In the genomic region with DNA sequence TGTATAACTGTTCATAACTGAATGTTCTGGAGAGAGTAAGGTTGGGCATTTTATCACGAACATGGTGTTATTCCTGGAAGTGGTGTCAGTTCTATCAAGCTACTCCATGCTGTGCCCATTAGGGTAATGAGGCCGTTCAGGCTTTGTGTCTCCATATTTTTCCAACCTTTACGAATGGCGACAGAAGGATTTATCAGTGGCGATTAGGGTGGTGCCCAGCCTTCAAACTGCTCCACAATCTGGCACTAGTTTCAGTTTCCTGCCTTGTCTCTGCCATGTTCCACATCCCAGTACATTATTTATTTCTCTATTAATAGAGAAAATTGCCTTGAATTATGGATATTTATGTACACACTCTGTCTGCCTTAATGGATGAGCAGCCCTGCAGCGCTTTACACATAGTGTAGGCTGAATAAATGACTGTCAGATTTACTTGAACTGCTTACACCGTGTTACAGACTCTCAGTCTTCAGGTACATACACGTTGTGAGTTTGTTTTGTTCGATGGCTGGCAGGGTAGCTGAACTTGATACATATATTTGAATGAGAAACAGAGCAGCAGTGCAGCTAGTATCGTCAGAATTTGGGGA, we compare ENCODE assay signal across 17 cellular contexts. TPM values are rescaled to one million over a fixed set of nuclear protein-coding genes. Genes with fewer than 3 reads are reported as not detected.
"Had no signal": no experiment of that assay in that cellular context is flagged by ENCODE, and none has a peak within 500 bp of the region (broad histone marks: within the 10 kb centered on the region; RNA-seq: fewer than 3 reads in every experiment).

No MANE protein-coding gene starts in this region.

- H3K9me3 ChIP-seq: psoas muscle had no signal

- ATAC-seq: naive thymus-derived CD4-positive, alpha-beta T cell; psoas muscle; sciatic nerve; T-helper 17 cell had no signal

- H3K27ac ChIP-seq: brain microvascular endothelial cell, psoas muscle had no signal

- H3K4me1 ChIP-seq: psoas muscle had no signal

- H3K27me3 ChIP-seq: brain microvascular endothelial cell had no signal

- DNase-seq: activated CD4-positive, alpha-beta T cell treated with anti-CD3 and anti-CD28 coated beads, Interleukin-2, amount 50 U/mL, for 1 hour; activated CD4-positive, CD25-positive, alpha-beta regulatory T cell; activated effector memory CD4-positive, alpha-beta T cell treated with Interleukin-2 at 50 U/mL for 16 hours; activated T-cell treated with anti-CD3 and anti-CD28 coated beads, Interleukin-2, amount 50 U/mL, for 1 hour; amniotic stem cell; brain microvascular endothelial cell; dermis blood vessel endothelial cell; endodermal cell; erythroblast; hypothalamus; naive thymus-derived CD4-positive, alpha-beta T cell; nucleus accumbens; psoas muscle; stimulated activated naive CD4-positive, alpha-beta T cell; T-helper 17 cell; trophoblast cell had no signal

- H3K4me3 ChIP-seq: psoas muscle had no signal

- H3K36me3 ChIP-seq: brain microvascular endothelial cell had no signal

RNA-seq across cellular contexts. Expression of gene TMC1, which starts 23.8 kb away (rescaled TPM):
- total RNA-seq: naive thymus-derived CD4-positive, alpha-beta T cell; T-helper 17 cell had no signal
- polyA plus RNA-seq: naive thymus-derived CD4-positive, alpha-beta T cell had no signal
